ENCODE assay signal across 8 cellular contexts in genomic region chr22:23521442-23522113, GRCh38. TPM values are rescaled to one million over a fixed set of nuclear protein-coding genes. Genes with fewer than 3 reads are reported as not detected.
DNase-seq lines count a peak whose midpoint lies in the region; ATAC-seq and TF ChIP-seq lines count a peak whose summit lies in the region.

No MANE protein-coding gene starts in this region.

- no peaks in the 10 kb centered on the region for H3K36me3 Mint-ChIP-seq in neural crest cell (ENCODE audit: low read depth)

- WGBS in stomach, 5 donors, result 0 to 2% (median 1%) methylated on average over 18 to 65 of the region's 65 CpGs

- no peaks in the 10 kb centered on the region for H3K27me3 ChIP-seq in MG63
- H3K27me3 ChIP-seq in foreskin keratinocyte, result peaks cover 25% of the 10 kb centered on the region
- peaks cover 0 to 10% (median 0%) of the 10 kb centered on the region in 3 donors for H3K27me3 ChIP-seq in stomach

- H3K27me3 Mint-ChIP-seq in neural crest cell (ENCODE audit: low read depth), result no peaks in the 10 kb centered on the region

- TF ChIP-seq CTCF in foreskin keratinocyte (conservative IDR thresholded peaks at IDR 0.05) (peak; percentile 25), neural crest cell (conservative IDR thresholded peaks at IDR 0.05) (peak; percentile 31), stomach (IDR thresholded peaks at IDR 0.05) (peak in 1 of 7 experiments; percentile 17)

- TF ChIP-seq POLR2A in stomach (IDR thresholded peaks at IDR 0.05), result no peak

- H3K4me1 ChIP-seq in foreskin keratinocyte (no peaks in the 10 kb centered on the region), stomach (peaks cover 23 to 37% (median 30%) of the 10 kb centered on the region in 4 donors)

- no peaks in the 10 kb centered on the region for H3K36me3 ChIP-seq in MG63
- H3K36me3 ChIP-seq in stomach, result no peaks in the 10 kb centered on the region

- DNase-seq in AG08395 (ENCODE audit: low spot score) (peak; percentile 98), MG63 (peak; percentile 85), SHP77 treated with DMSO at 0.1 percent for 48 hours (lab: John Stamatoyannopoulos, UW) (peak; percentile 81), foreskin keratinocyte (no peak), neural crest cell (ENCODE audit: low read depth, low spot score) (peak; percentile 93), stomach (peak; percentile 92)
- DNase-seq in activated gamma-delta T cell treated with anti-CD3 and anti-CD28 coated beads, Interleukin-2, amount 50 U/mL, for 16 hours (ENCODE audit: low read depth), result peak; percentile 45

- intact Hi-C loops in stomach (cut with DNase I; ENCODE audit: low total_unique reads), result no loop called here

- peak overlapping the region; percentile 100 for H3K27ac Mint-ChIP-seq in neural crest cell (ENCODE audit: unreplicated experiment)

- peak overlapping the region; percentile 55 for H3K4me3 ChIP-seq in MG63
- H3K4me3 ChIP-seq in stomach, result peak overlapping the region; percentile 45 to 53 (median 50)

- ATAC-seq in GM19397 (IDR thresholded peaks at IDR 0.05; ENCODE audit: unreplicated experiment), result peak; percentile 80
- ATAC-seq in foreskin keratinocyte, result peak; percentile 89

- peaks cover 63% of the 10 kb centered on the region for H3K4me1 Mint-ChIP-seq in neural crest cell

- H3K9me3 Mint-ChIP-seq in neural crest cell, result peaks cover 3% of the 10 kb centered on the region

- H3K27ac ChIP-seq in foreskin keratinocyte (no peak overlapping the region), stomach (peak overlapping the region; percentile 88 to 94 (median 89))

- H3K9me3 ChIP-seq in MG63 (no peaks in the 10 kb centered on the region), stomach (no peaks in the 10 kb centered on the region)

- no peak for TF ChIP-seq EP300 in stomach (IDR thresholded peaks at IDR 0.05)

- peak overlapping the region; percentile 73 for H3K4me3 Mint-ChIP-seq in neural crest cell

RNA-seq across cellular contexts. Expression of gene IGLL1, which starts 58.5 kb away (rescaled TPM):
- total RNA-seq in MG63 (2014; rRNA removed; shearing (Covaris generic); ENCODE audit: low replicate concordance), result not detected in 2 replicates
- total RNA-seq in foreskin keratinocyte, result not detected in 2 replicates
- not detected in 2 replicates for polyA plus RNA-seq in foreskin keratinocyte
- total RNA-seq in neural crest cell, result not detected in 2 replicates
- under 1 TPM in 1 of 5 donors, not detected in 4; 0.55 TPM for total RNA-seq in stomach
- polyA plus RNA-seq in stomach, result not detected

Comparison
In these comparisons a context has a peak if more than half of its experiments do, and no peak if none do; other contexts are left out.
1. DNase-seq: peak in AG08395 (single experiment), MG63 (single experiment), SHP77 treated with DMSO at 0.1 percent for 48 hours (single experiment), activated gamma-delta T cell treated with anti-CD3 and anti-CD28 coated beads, Interleukin-2, amount 50 U/mL, for 16 hours (single experiment), neural crest cell (single experiment) and stomach (single experiment); none in foreskin keratinocyte (0 of 2).